14 cellular contexts compared by ENCODE assay signal in the genomic region with DNA sequence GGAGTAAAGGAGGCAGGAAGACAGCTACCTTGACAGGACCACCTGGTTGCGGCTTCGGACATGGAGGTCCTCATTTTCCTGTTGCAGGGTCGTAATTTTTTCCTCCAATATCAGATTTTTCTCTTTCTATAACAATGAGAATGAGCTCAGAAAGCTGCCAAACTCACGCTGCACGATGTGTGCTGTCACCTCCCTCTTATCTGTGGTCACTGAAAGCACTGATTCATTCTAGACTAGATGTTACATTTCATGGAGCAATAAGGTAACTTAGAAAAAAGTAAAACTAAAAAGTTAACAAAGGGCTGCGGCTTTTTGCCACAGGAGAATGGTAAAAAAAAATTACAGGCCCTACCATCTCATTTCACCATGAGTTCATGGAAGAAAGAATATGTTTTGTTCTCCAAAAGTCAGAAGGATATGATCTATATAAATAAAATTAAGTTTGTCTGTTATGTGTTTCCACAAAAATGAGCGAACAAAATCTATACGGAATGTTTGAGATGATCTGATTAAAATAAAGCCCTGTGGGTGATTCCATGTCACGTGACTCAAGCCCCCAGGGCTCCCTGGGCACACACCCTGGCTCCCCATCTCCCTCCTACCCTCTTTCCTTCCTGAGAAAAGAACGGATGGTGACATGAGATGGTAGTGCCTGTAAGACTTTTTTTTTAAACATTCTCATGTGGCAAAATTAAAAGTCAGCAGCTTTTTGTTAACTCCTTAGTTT.
"Had no signal": no experiment of that assay in that cellular context is flagged by ENCODE, and none has a peak within 500 bp of the region (broad histone marks: within the 10 kb centered on the region; RNA-seq: fewer than 3 reads in every experiment).

No MANE protein-coding gene starts in this region.

- H3K36me3 ChIP-seq: SJCRH30 had no signal

- H3K27me3 ChIP-seq: gastroesophageal sphincter, neutrophil, SJCRH30, stomach, tibial artery had no signal

- DNase-seq: activated CD4-positive, alpha-beta T cell treated with anti-CD3 and anti-CD28 coated beads for 1 hour; activated naive CD4-positive, alpha-beta T cell; effector CD8-positive, alpha-beta T cell; hippocampal formation; kidney glomerular epithelial cell; SJCRH30; stimulated activated CD4-positive, alpha-beta T cell treated with anti-CD3 and anti-CD28 coated beads, Interleukin-15, amount 100 ng/mL, for 24 hours; stimulated activated CD4-positive, alpha-beta T cell treated with anti-CD3 and anti-CD28 coated beads, Interleukin-4, amount 100 ng/mL, for 24 hours; stomach; T1000; tibial artery had no signal

- H3K9me3 ChIP-seq: gastroesophageal sphincter, neutrophil, stomach, tibial artery had no signal

- H3K4me1 ChIP-seq: gastroesophageal sphincter, SJCRH30, stomach, tibial artery had no signal

- H3K4me3 ChIP-seq: coronary artery, gastroesophageal sphincter, SJCRH30, stomach, tibial artery had no signal

- ATAC-seq: gastroesophageal sphincter had no signal

- H3K27ac ChIP-seq: coronary artery, gastroesophageal sphincter, neutrophil, SJCRH30, stomach, tibial artery had no signal
